ENCODE assay signal across 12 cellular contexts in genomic region chr13:99978781-99979452, GRCh38. TPM values are rescaled to one million over a fixed set of nuclear protein-coding genes. Genes with fewer than 3 reads are reported as not detected.
DNase-seq lines count a peak whose midpoint lies in the region; ATAC-seq, FAIRE-seq and TF ChIP-seq lines count a peak whose summit lies in the region.
"Had no signal": no experiment of that assay in that cellular context is flagged by ENCODE, and none has a peak within 500 bp of the region (broad histone marks: within the 10 kb centered on the region; RNA-seq: fewer than 3 reads in every experiment).

No MANE protein-coding gene starts in this region.

- no peak for TF ChIP-seq RAD21 in A549 (conservative IDR thresholded peaks at IDR 0.05 in 1 of 2, IDR thresholded peaks at IDR 0.05 in 1 of 2)

- H3K36me3 Mint-ChIP-seq in Caco-2 (ENCODE audit: insufficient read depth, unreplicated experiment) = peaks cover 5% of the 10 kb centered on the region

- peak overlapping the region; percentile 61 for H3K4me3 Mint-ChIP-seq in Caco-2 (ENCODE audit: unreplicated experiment)
- H3K4me3 Mint-ChIP-seq: stimulated activated naive CD8-positive, alpha-beta T cell treated with anti-CD3 and anti-CD28 coated beads, Interleukin-15, Interleukin-2, amounts not matched to agents 100 ng/mL and 50 ng/mL, for 24 hours had no signal

- TF ChIP-seq EP300 in A549 (IDR thresholded peaks at IDR 0.05) = no peak

- peak overlapping the region; percentile 92 for H3K4me2 ChIP-seq in A549

- POLR2A ChIA-PET in A549 (lab: Yijun Ruan, JAX) = interaction anchor here (4.6 kb wide), 1 partner anchor 8 kb away, joined by 79 read pairs; the partner anchor contains the start of gene ZIC5
- POLR2A ChIA-PET in Caco-2 (lab: Charles Lee) = no interaction called here
- POLR2A ChIA-PET in Panc1 (lab: Charles Lee) = interaction anchor here (0.6 to 0.7 kb wide), 2 partner anchors 70 to 121 kb away, joined by 3 read pairs; no protein-coding TSS in a partner anchor

- peaks cover 10% of the 10 kb centered on the region for H3K27me3 ChIP-seq in Caco-2 (replicated peaks; ENCODE audit: control insufficient read depth, insufficient read depth, low read length)
- H3K27me3 ChIP-seq in Panc1 (ENCODE audit: control insufficient read depth, insufficient read depth, low read length) = no peaks in the 10 kb centered on the region
- no peaks in the 10 kb centered on the region; the same call in 1 of the 2 replicates for H3K27me3 ChIP-seq in iPS DF 6.9 (ENCODE audit: control insufficient read depth, insufficient read depth, low read length)

- peaks cover 28% of the 10 kb centered on the region for H3K27me3 Mint-ChIP-seq in Caco-2 (ENCODE audit: insufficient read depth, unreplicated experiment)

- no peaks in the 10 kb centered on the region for H3K9me3 Mint-ChIP-seq in Caco-2 (ENCODE audit: unreplicated experiment)
- H3K9me3 Mint-ChIP-seq: stimulated activated naive CD8-positive, alpha-beta T cell treated with anti-CD3 and anti-CD28 coated beads, Interleukin-15, Interleukin-2, amounts not matched to agents 100 ng/mL and 50 ng/mL, for 24 hours had no signal

- H3K36me3 ChIP-seq in Caco-2 (ENCODE audit: control insufficient read depth, insufficient read depth, low read length) (no peaks in the 10 kb centered on the region), Panc1 (ENCODE audit: control insufficient read depth, insufficient read depth, low read length) (peaks cover 3% of the 10 kb centered on the region; the same call in 1 of the 2 replicates), iPS DF 6.9 (ENCODE audit: control insufficient read depth, insufficient read depth, low read length) (peaks cover 6% of the 10 kb centered on the region; the same call in 1 of the 2 replicates)
- H3K36me3 ChIP-seq: left ventricle myocardium inferior had no signal

- no peak overlapping the region for H3K27ac Mint-ChIP-seq in Caco-2 (ENCODE audit: unreplicated experiment)
- H3K27ac Mint-ChIP-seq: stimulated activated naive CD8-positive, alpha-beta T cell treated with anti-CD3 and anti-CD28 coated beads, Interleukin-15, Interleukin-2, amounts not matched to agents 100 ng/mL and 50 ng/mL, for 24 hours had no signal

- CTCF ChIA-PET in A549 (lab: Yijun Ruan, JAX) (no interaction called here), Caco-2 (lab: Charles Lee) (interaction anchor here (0.7 to 0.9 kb wide), 2 partner anchors 257 to 1126 kb away, joined by 3 read pairs; no protein-coding TSS in a partner anchor), Panc1 (lab: Charles Lee) (no interaction called here)

- H3K9me3 ChIP-seq in A549 = no peaks in the 10 kb centered on the region
- no peaks in the 10 kb centered on the region for H3K9me3 ChIP-seq in Caco-2
- no peaks in the 10 kb centered on the region for H3K9me3 ChIP-seq in Panc1 (ENCODE audit: control insufficient read depth, insufficient read depth, low read depth, low read length)
- no peaks in the 10 kb centered on the region for H3K9me3 ChIP-seq in iPS DF 6.9 (ENCODE audit: control insufficient read depth, insufficient read depth, low read length)

- ATAC-seq in A549 (no peak), Panc1 (no peak), HG02852 (IDR thresholded peaks at IDR 0.05; ENCODE audit: unreplicated experiment) (no peak)

- intact Hi-C loops in Caco-2 (cut with micrococcal nuclease; ENCODE audit: unreplicated experiment) = loop anchor here (5.0 kb wide), 1 partner anchor 212 kb away; no protein-coding TSS in a partner anchor
- intact Hi-C loops in Panc1 (cut with micrococcal nuclease; ENCODE audit: unreplicated experiment) = no loop called here

- H3K27ac ChIP-seq in A549 = peak overlapping the region in 1 of 2 experiments; percentile 97; a peak in 4 of 6 replicates
- H3K27ac ChIP-seq in Panc1 (ENCODE audit: low read length) = peak overlapping the region; percentile 79
- no peak overlapping the region for H3K27ac ChIP-seq in iPS DF 6.9 (ENCODE audit: low read length)
- H3K27ac ChIP-seq: left ventricle myocardium inferior had no signal

- WGBS in A549 (ENCODE audit: missing lambda C conversion rate) = 57% methylated on average over 17 of the region's 18 CpGs
- WGBS in iPS DF 6.9 (ENCODE audit: insufficient coverage, insufficient read length) = no CpG with 5 or more reads among the region's 18 CpGs

- H3K4me3 ChIP-seq in A549 (peak overlapping the region; percentile 92), Caco-2 (ENCODE audit: low read depth, low read length) (no peak overlapping the region), Panc1 (ENCODE audit: low read depth in 2 of 2, low read length in 2 of 2) (peak overlapping the region; percentile 55 to 66), iPS DF 6.9 (ENCODE audit: low read length) (peak overlapping the region; percentile 72; the same call in 1 of the 2 replicates)

- peaks cover 4% of the 10 kb centered on the region; the same call in 2 of the 3 replicates for H3K4me1 ChIP-seq in A549
- peaks cover 18% of the 10 kb centered on the region for H3K4me1 ChIP-seq in Caco-2
- H3K4me1 ChIP-seq in Panc1 (ENCODE audit: control insufficient read depth, insufficient read depth, low read length) = peaks cover 21% of the 10 kb centered on the region
- H3K4me1 ChIP-seq in iPS DF 6.9 (ENCODE audit: control insufficient read depth, insufficient read depth, low read length) = peaks cover 12% of the 10 kb centered on the region

- TF ChIP-seq POLR2A in A549 (IDR thresholded peaks at IDR 0.05; ENCODE audit: low read length) = no peak

- DNase-seq in A549 (ENCODE audit: low read depth in 1 of 2, low spot score in 1 of 2) = no peak
- no peak for DNase-seq in Caco-2
- DNase-seq in Panc1 (ENCODE audit: low read depth, low spot score) = no peak
- DNase-seq in iPS DF 6.9 (ENCODE audit: low read depth, low spot score) = no peak
- DNase-seq in SK-N-DZ (ENCODE audit: low spot score) = no peak
- DNase-seq in T1000 (lab: John Stamatoyannopoulos, UW) = no peak
- DNase-seq in iPS-NIHi11 (ENCODE audit: low spot score) = no peak
- DNase-seq: left ventricle myocardium inferior had no signal

- TF ChIP-seq CTCF in A549 (IDR thresholded peaks at IDR 0.05) (no peak), Caco-2 (IDR thresholded peaks at IDR 0.05; ENCODE audit: insufficient read depth in 1 of 2, low read depth in 1 of 2, low read length in 1 of 2, severe bottlenecking in 1 of 2, unreplicated experiment in 1 of 2) (no peak), Panc1 (IDR thresholded peaks at IDR 0.05) (no peak)

- in situ Hi-C loops in Panc1 (cut with HindIII; ENCODE audit: low pct_unique_long_range_greater_than_20kb, low sequenced_read_pairs) = no loop called here

- FAIRE-seq in A549 (lab: Jason Lieb, UNC) = no peak

- BruUV-seq in Caco-2 (replicated peaks; lab: Mats Ljungman, UMichigan) (no TSS peak), Panc1 (replicated peaks; lab: Mats Ljungman, UMichigan) (TSS peak; percentile 82)

- no peaks in the 10 kb centered on the region for H3K4me1 Mint-ChIP-seq in Caco-2 (ENCODE audit: low read depth, unreplicated experiment)

TF ChIP-seq in A549, 52 proteins besides CTCF, POLR2A, EP300 and RAD21 (continues in another document):
- TF ChIP-seq GATA3 (IDR thresholded peaks at IDR 0.05; ENCODE audit: borderline replicate concordance) (no peak), MAFK (IDR thresholded peaks at IDR 0.05; ENCODE audit: partially characterized antibody) (no peak), MAZ (IDR thresholded peaks at IDR 0.05; ENCODE audit: borderline replicate concordance, low read depth, low read length) (no peak), EHF (CRISPR knock-in tag; IDR thresholded peaks at IDR 0.05) (no peak), HOXB5 (CRISPR knock-in tag; IDR thresholded peaks at IDR 0.05) (no peak)
- TF ChIP-seq, protein P1, sequence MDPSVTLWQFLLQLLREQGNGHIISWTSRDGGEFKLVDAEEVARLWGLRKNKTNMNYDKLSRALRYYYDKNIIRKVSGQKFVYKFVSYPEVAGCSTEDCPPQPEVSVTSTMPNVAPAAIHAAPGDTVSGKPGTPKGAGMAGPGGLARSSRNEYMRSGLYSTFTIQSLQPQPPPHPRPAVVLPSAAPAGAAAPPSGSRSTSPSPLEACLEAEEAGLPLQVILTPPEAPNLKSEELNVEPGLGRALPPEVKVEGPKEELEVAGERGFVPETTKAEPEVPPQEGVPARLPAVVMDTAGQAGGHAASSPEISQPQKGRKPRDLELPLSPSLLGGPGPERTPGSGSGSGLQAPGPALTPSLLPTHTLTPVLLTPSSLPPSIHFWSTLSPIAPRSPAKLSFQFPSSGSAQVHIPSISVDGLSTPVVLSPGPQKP (IDR thresholded peaks at IDR 0.05; ENCODE audit: low read depth, low read length) = no peak
- TF ChIP-seq, protein P2, sequence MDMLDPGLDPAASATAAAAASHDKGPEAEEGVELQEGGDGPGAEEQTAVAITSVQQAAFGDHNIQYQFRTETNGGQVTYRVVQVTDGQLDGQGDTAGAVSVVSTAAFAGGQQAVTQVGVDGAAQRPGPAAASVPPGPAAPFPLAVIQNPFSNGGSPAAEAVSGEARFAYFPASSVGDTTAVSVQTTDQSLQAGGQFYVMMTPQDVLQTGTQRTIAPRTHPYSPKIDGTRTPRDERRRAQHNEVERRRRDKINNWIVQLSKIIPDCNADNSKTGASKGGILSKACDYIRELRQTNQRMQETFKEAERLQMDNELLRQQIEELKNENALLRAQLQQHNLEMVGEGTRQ (IDR thresholded peaks at IDR 0.05) = no peak

RNA-seq across cellular contexts. Expression of gene ZIC2, which starts 2.7 kb away (rescaled TPM):
- polyA plus RNA-seq in A549 (2011; rRNA removed) (2.1 and 3.0 TPM in 2 replicates), A549 (2017; fragmentation: RNase III; extraction: RNeasy Plus Mini Kit Qiagen cat#74134 plus additional on column Dnase treatment) (7.9 to 10.3 TPM (median 9.2 TPM) in 3 replicates)
- polyA plus RNA-seq in A549 (2012; cell fraction: cytosol; rRNA removed) = 3.6 and 5.0 TPM in 2 replicates
- 6.7 and 9.0 TPM in 2 replicates for polyA plus RNA-seq in A549 (2012; cell fraction: nucleus; rRNA removed)
- polyA minus RNA-seq in A549 (2011; rRNA and poly(A)+ RNA removed) = 2.6 and 4.0 TPM in 2 replicates
- total RNA-seq in Caco-2 (2022) (1.3 and 1.9 TPM in 2 replicates), Panc1 (2021; ENCODE audit: unreplicated experiment) (54.5 TPM)
- 43.4 TPM for polyA plus RNA-seq in Panc1 (2012; ENCODE audit: insufficient read length)
- not detected in 2 replicates for polyA plus RNA-seq in SK-N-DZ (2014; cell fraction: cytosol; rRNA removed)
- not detected in 2 replicates for polyA plus RNA-seq in SK-N-DZ (2014; cell fraction: nucleus; rRNA removed)
- total RNA-seq: epithelial cell of proximal tubule, left ventricle myocardium inferior, Right ventricle myocardium superior had no signal

RNA-seq across cellular contexts. Expression of gene ZIC5, which starts 7.3 kb away (rescaled TPM):
- polyA plus RNA-seq in A549 (2011; rRNA removed) = 2.8 and 3.0 TPM in 2 replicates
- 1.3 and 1.6 TPM in 2 replicates for polyA plus RNA-seq in A549 (2012; cell fraction: cytosol; rRNA removed)
- 1.7 and 1.8 TPM in 2 replicates for polyA plus RNA-seq in A549 (2012; cell fraction: nucleus; rRNA removed)
- polyA plus RNA-seq in A549 (2017; fragmentation: RNase III; extraction: RNeasy Plus Mini Kit Qiagen cat#74134 plus additional on column Dnase treatment) = 2.8 to 3.1 TPM (median 3.1 TPM) in 3 replicates
- 1.9 and 2.4 TPM in 2 replicates for polyA minus RNA-seq in A549 (2011; rRNA and poly(A)+ RNA removed)
- total RNA-seq in Caco-2 (2022) = 0.49 and 0.66 TPM in 2 replicates
- 5.2 TPM for total RNA-seq in Panc1 (2021; ENCODE audit: unreplicated experiment)
- 2.8 TPM for polyA plus RNA-seq in Panc1 (2012; ENCODE audit: insufficient read length)
- polyA plus RNA-seq in SK-N-DZ (2014; cell fraction: cytosol; rRNA removed) = 0.01 TPM in 1 of 2 replicates, not detected in the other
- not detected in 2 replicates for polyA plus RNA-seq in SK-N-DZ (2014; cell fraction: nucleus; rRNA removed)
- total RNA-seq: epithelial cell of proximal tubule, left ventricle myocardium inferior, Right ventricle myocardium superior had no signal

Comparison
In these comparisons a context has a peak if more than half of its experiments do, and no peak if none do; other contexts are left out.
1. RNA of gene ZIC2, which starts 2.7 kb away (total RNA-seq): 54.5 TPM in Panc1 (single experiment); 1.3 to 1.9 TPM in Caco-2; every median in the first group is over 10 times any median in the second.